In the genomic region with DNA sequence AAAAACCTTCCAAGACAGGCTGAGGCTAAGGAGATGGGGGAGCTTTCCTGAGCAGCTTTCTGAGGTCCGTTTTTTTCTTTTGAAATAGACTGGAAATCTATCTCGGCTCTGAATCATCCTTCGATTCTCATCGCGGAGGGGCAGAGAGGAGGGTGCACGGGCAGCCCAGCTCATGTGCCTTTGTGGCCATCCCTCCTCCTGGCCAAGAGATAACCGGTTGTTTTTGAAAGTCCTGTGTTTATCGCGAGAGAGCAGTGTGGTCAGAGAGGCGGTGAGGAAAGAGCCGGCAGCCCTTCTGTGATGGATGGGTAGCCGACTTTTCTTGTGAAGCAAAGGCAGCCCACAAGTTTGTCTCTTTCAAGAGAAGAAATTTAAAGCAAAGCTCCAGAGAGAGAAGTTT, we compare ENCODE assay signal across 12 cellular contexts.
DNase-seq lines count a peak whose midpoint lies in the region; ATAC-seq and TF ChIP-seq lines count a peak whose summit lies in the region.
"Had no signal": no experiment of that assay in that cellular context is flagged by ENCODE, and none has a peak within 500 bp of the region (broad histone marks: within the 10 kb centered on the region; RNA-seq: fewer than 3 reads in every experiment).

No MANE protein-coding gene starts in this region.

- intact Hi-C loops in Caco-2 (cut with micrococcal nuclease; ENCODE audit: unreplicated experiment), result no loop called here
- intact Hi-C loops in aorta (cut with DNase I), result loop anchor here (5.0 kb wide), 2 partner anchors 109 to 119 kb away; no protein-coding TSS in a partner anchor
- intact Hi-C loops in testis (cut with DNase I; ENCODE audit: low total_unique reads), result no loop called here

- no peak overlapping the region for H3K4me3 Mint-ChIP-seq in Caco-2 (ENCODE audit: unreplicated experiment)

- WGBS in aorta, 2 donors, result 45 to 60% methylated on average over 12 of the region's 12 CpGs
- 64 to 66% methylated on average over 12 of the region's 12 CpGs for WGBS in testis, 2 donors

- CTCF ChIA-PET in Caco-2 (lab: Charles Lee), result no interaction called here

- H3K36me3 ChIP-seq in Caco-2 (ENCODE audit: control insufficient read depth, insufficient read depth, low read length) (peaks cover 2% of the 10 kb centered on the region; the same call in 1 of the 2 replicates), SJCRH30 (no peaks in the 10 kb centered on the region), neuron (ENCODE audit: insufficient read depth, low read length) (peaks cover 2% of the 10 kb centered on the region), aorta (ENCODE audit: control insufficient read depth in 1 of 2, insufficient read depth in 2 of 2, low read length in 1 of 2) (no peaks in the 10 kb centered on the region), testis (ENCODE audit: low read depth, missing control alignments) (no peaks in the 10 kb centered on the region)
- H3K36me3 ChIP-seq: neutrophil, tibial nerve had no signal

- no peak for ATAC-seq in aorta (ENCODE audit: low FRiP score)
- ATAC-seq in HG02759 (IDR thresholded peaks at IDR 0.05; ENCODE audit: unreplicated experiment), result no peak
- ATAC-seq in activated CD4-positive, CD25-positive, alpha-beta regulatory T cell treated with anti-CD3 and anti-CD28 coated beads, Interleukin-2, amount 50 U/mL, for 24 hours, result no peak

- H3K27ac ChIP-seq in SJCRH30, result peak overlapping the region; percentile 80
- H3K27ac ChIP-seq in aorta (ENCODE audit: low read depth in 1 of 2, low read length in 2 of 2), result no peak overlapping the region
- no peak overlapping the region for H3K27ac ChIP-seq in testis
- H3K27ac ChIP-seq: neutrophil, tibial nerve had no signal

- TF ChIP-seq CTCF in Caco-2 (IDR thresholded peaks at IDR 0.05; ENCODE audit: insufficient read depth in 1 of 2, low read depth in 1 of 2, low read length in 1 of 2, severe bottlenecking in 1 of 2, unreplicated experiment in 1 of 2) (no peak), testis (IDR thresholded peaks at IDR 0.05) (no peak)

- DNase-seq in Caco-2 (no peak), SJCRH30 (peak; percentile 58 to 69), erythroblast (lab: John Stamatoyannopoulos, UW) (peak; percentile 81 to 88), aorta (no peak), testis (no peak)
- DNase-seq: activated CD4-positive, alpha-beta T cell treated with anti-CD3 and anti-CD28 coated beads, Interleukin-2, amount 50 U/mL, for 48 hours; activated naive CD4-positive, alpha-beta T cell treated with anti-CD3 and anti-CD28 coated beads, Interleukin-2, amount 50 U/mL, for 16 hours had no signal

- TF ChIP-seq POLR2A in erythroblast (IDR thresholded peaks at IDR 0.05; ENCODE audit: low read length) (no peak), testis (IDR thresholded peaks at IDR 0.05) (no peak)

- H3K27me3 Mint-ChIP-seq in Caco-2 (ENCODE audit: insufficient read depth, unreplicated experiment), result no peaks in the 10 kb centered on the region

- peaks cover 24% of the 10 kb centered on the region for H3K4me1 Mint-ChIP-seq in Caco-2 (ENCODE audit: low read depth, unreplicated experiment)

- H3K4me1 ChIP-seq in Caco-2 (peaks cover 40% of the 10 kb centered on the region), SJCRH30 (peaks cover 50% of the 10 kb centered on the region), neuron (ENCODE audit: insufficient read depth, low read length) (peaks cover 82% of the 10 kb centered on the region), aorta (ENCODE audit: control insufficient read depth in 1 of 2, insufficient read depth in 2 of 2, low read length in 2 of 2) (no peaks in the 10 kb centered on the region), testis (peaks cover 26% of the 10 kb centered on the region)

- POLR2A ChIA-PET in Caco-2 (lab: Charles Lee), result no interaction called here

- BruUV-seq in Caco-2 (replicated peaks; lab: Mats Ljungman, UMichigan), result no TSS peak

- no peak overlapping the region for H3K4me3 ChIP-seq in Caco-2 (ENCODE audit: low read depth, low read length)
- peak overlapping the region; percentile 44 for H3K4me3 ChIP-seq in SJCRH30
- peak overlapping the region; percentile 30 for H3K4me3 ChIP-seq in neuron (ENCODE audit: low read length)
- H3K4me3 ChIP-seq in aorta (ENCODE audit: low read length in 2 of 2), result no peak overlapping the region
- no peak overlapping the region for H3K4me3 ChIP-seq in testis
- H3K4me3 ChIP-seq: tibial nerve had no signal

- peak overlapping the region; percentile 74 for H3K27ac Mint-ChIP-seq in Caco-2 (ENCODE audit: unreplicated experiment)

- H3K9me3 ChIP-seq in Caco-2, result no peaks in the 10 kb centered on the region
- H3K9me3 ChIP-seq in SJCRH30 (replicated peaks), result no peaks in the 10 kb centered on the region
- no peaks in the 10 kb centered on the region for H3K9me3 ChIP-seq in neuron (ENCODE audit: low read length)
- no peaks in the 10 kb centered on the region for H3K9me3 ChIP-seq in aorta (ENCODE audit: control insufficient read depth, low read length)
- H3K9me3 ChIP-seq in testis, result no peaks in the 10 kb centered on the region
- H3K9me3 ChIP-seq: neutrophil, tibial nerve had no signal

- no peak overlapping the region for H2AFZ ChIP-seq in neuron (ENCODE audit: low read depth, low read length)

- H3K36me3 Mint-ChIP-seq in Caco-2 (ENCODE audit: insufficient read depth, unreplicated experiment), result peaks cover 52% of the 10 kb centered on the region

- no peaks in the 10 kb centered on the region for H3K9me3 Mint-ChIP-seq in Caco-2 (ENCODE audit: unreplicated experiment)

- H3K27me3 ChIP-seq in Caco-2 (replicated peaks; ENCODE audit: control insufficient read depth, insufficient read depth, low read length) (no peaks in the 10 kb centered on the region), SJCRH30 (no peaks in the 10 kb centered on the region), neuron (ENCODE audit: insufficient read depth, low read length) (no peaks in the 10 kb centered on the region), aorta (ENCODE audit: control insufficient read depth in 1 of 2, insufficient read depth in 2 of 2, low read length in 1 of 2) (no peaks in the 10 kb centered on the region), testis (no peaks in the 10 kb centered on the region)

Comparison
In these comparisons a context has a peak if more than half of its experiments do, and no peak if none do; other contexts are left out.
1. DNase-seq: peak in SJCRH30 (2 of 2) and erythroblast (2 of 2); none in Caco-2 (0 of 2), aorta (0 of 2) and testis (single experiment).
2. H3K4me3 ChIP-seq: peak in SJCRH30 (single experiment) and neuron (single experiment); none in Caco-2 (single experiment), aorta (0 of 2) and testis (0 of 2).
3. intact Hi-C loops: an anchor here in aorta (5.0 kb wide); none called in Caco-2 and testis.